In the genomic region with DNA sequence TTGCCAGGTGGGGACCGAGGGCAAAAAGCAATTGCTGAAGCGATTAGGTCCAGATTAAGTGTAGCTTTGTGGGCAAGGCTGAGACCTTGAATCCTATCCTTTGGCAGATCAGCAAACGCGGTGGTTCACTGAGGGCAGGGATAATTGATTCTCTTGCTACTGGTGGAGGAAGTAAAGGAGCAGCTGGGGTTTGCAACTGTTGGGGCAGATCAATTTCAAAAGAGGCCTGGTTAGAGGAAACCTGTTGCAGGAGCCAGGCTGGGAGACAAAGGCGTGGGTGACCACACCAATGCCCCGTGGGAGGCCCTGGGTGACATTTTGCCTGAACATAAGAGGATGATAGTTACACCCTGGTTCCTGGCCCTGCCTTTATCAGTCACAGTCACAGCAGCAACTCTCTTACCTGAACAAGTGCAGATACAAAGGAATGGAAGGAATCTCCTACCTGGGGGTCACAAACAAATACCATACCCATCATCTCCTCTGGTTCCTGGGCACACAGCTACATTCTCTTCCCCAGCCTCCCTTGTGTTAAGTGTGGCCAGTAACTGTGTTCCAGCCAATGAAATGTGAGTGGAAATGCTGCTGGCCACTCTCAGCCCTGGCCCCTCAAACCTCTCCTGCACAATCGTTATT, we compare ENCODE assay signal across 19 cellular contexts. TPM values are rescaled to one million over a fixed set of nuclear protein-coding genes. Genes with fewer than 3 reads are reported as not detected.
DNase-seq lines count a peak whose midpoint lies in the region; ATAC-seq, FAIRE-seq and TF ChIP-seq lines count a peak whose summit lies in the region.
"Had no signal": no experiment of that assay in that cellular context is flagged by ENCODE, and none has a peak within 500 bp of the region (broad histone marks: within the 10 kb centered on the region; RNA-seq: fewer than 3 reads in every experiment).

No MANE protein-coding gene starts in this region.

- H3K23ac ChIP-seq in H1 (ENCODE audit: insufficient read length) = no peak overlapping the region

- no peak for TF ChIP-seq POLR2A in H1 (IDR thresholded peaks at IDR 0.05; ENCODE audit: control extremely low read depth in 1 of 2, low read depth in 2 of 2, low read length in 2 of 2)

- no peaks in the 10 kb centered on the region for H3K9me3 ChIP-seq in H1 (ENCODE audit: insufficient read depth in 2 of 2, low read depth in 1 of 2, low read length in 1 of 2)
- H3K9me3 ChIP-seq: A549 had no signal

- peak overlapping the region; percentile 97; the same call in 1 of the 2 replicates for H2BK12ac ChIP-seq in H1 (ENCODE audit: low read depth, low read length)

- no peaks in the 10 kb centered on the region for H3K23me2 ChIP-seq in H1 (ENCODE audit: low read depth, low read length)

- H3K14ac ChIP-seq in H1 (ENCODE audit: insufficient read length) = no peak overlapping the region

- no peak for TF ChIP-seq EP300 in H1 (IDR thresholded peaks at IDR 0.05; ENCODE audit: borderline replicate concordance in 1 of 2, low read depth in 2 of 2, low read length in 2 of 2)

- H3K4ac ChIP-seq in H1 (replicated peaks; ENCODE audit: insufficient read length, low read depth, low read length) = no peak overlapping the region

- no peak overlapping the region for H3K4me3 ChIP-seq in H1 (ENCODE audit: extremely low read depth in 1 of 4, insufficient read depth in 2 of 4, low read depth in 3 of 4, low read length in 4 of 4)
- H3K4me3 ChIP-seq: A549, lung had no signal

- no peak overlapping the region for H4K5ac ChIP-seq in H1 (ENCODE audit: insufficient read length, low read depth, low read length)

- H2BK120ac ChIP-seq in H1 (replicated peaks; ENCODE audit: low read depth, low read length) = no peak overlapping the region

- CTCF ChIA-PET in H1 (lab: Charles Lee; ENCODE audit: partially characterized antibody) = interaction anchor here (0.6 to 6.2 kb wide), 11 partner anchors 10 to 160 kb away, joined by 3 to 33 read pairs (median 5); no protein-coding TSS in a partner anchor

- H3K36me3 ChIP-seq in H1 (ENCODE audit: control insufficient read depth in 2 of 4, insufficient read depth in 4 of 4, low read length in 3 of 4) = no peaks in the 10 kb centered on the region

- no peak for ATAC-seq in stimulated activated effector memory CD8-positive, alpha-beta T cell treated with anti-CD3 and anti-CD28 coated beads, Interleukin-12 subunit alpha, Interleukin-12 subunit beta, amount 100 ng/mL, for 72 hours
- no peak for ATAC-seq in HG03108 (IDR thresholded peaks at IDR 0.05; ENCODE audit: unreplicated experiment)
- ATAC-seq: A549; activated naive CD4-positive, alpha-beta T cell treated with anti-CD3 and anti-CD28 coated beads, Interleukin-2, amount 50 U/mL, for 72 hours; effector memory CD8-positive, alpha-beta T cell had no signal

- no peak overlapping the region for H3K27ac ChIP-seq in H1 (ENCODE audit: low read depth, low read length)
- H3K27ac ChIP-seq: A549 had no signal

- no peaks in the 10 kb centered on the region for H3K27me3 ChIP-seq in H1 (replicated peaks in 1 of 4; ENCODE audit: control insufficient read depth in 3 of 4, extremely low read depth in 1 of 4, insufficient read depth in 3 of 4, low read length in 3 of 4)

- H2BK15ac ChIP-seq in H1 (ENCODE audit: low read length) = no peak overlapping the region; the same call in 1 of the 2 replicates

- H4K20me1 ChIP-seq in H1 (replicated peaks in 1 of 2; ENCODE audit: control insufficient read depth in 1 of 2, insufficient read depth in 2 of 2, low read length in 2 of 2) = no peaks in the 10 kb centered on the region

- no peak for FAIRE-seq in H1 (lab: Jason Lieb, UNC)
- FAIRE-seq: A549, H54, urothelium cell line had no signal

- no peak overlapping the region for H3K56ac ChIP-seq in H1 (replicated peaks; ENCODE audit: insufficient read length, low read depth, low read length)

- no peaks in the 10 kb centered on the region for H3K9me3 Mint-ChIP-seq in stimulated activated effector memory CD8-positive, alpha-beta T cell treated with anti-CD3 and anti-CD28 coated beads, Interleukin-12 subunit alpha, Interleukin-12 subunit beta, amount 100 ng/mL, for 72 hours
- H3K9me3 Mint-ChIP-seq: activated naive CD4-positive, alpha-beta T cell treated with anti-CD3 and anti-CD28 coated beads, Interleukin-2, amount 50 U/mL, for 72 hours; effector memory CD8-positive, alpha-beta T cell had no signal

- H3K4me3 Mint-ChIP-seq in stimulated activated effector memory CD8-positive, alpha-beta T cell treated with anti-CD3 and anti-CD28 coated beads, Interleukin-12 subunit alpha, Interleukin-12 subunit beta, amount 100 ng/mL, for 72 hours = no peak overlapping the region
- H3K4me3 Mint-ChIP-seq: activated B cell treated with CpG ODN at 0.5 μM for 24 hours; effector memory CD8-positive, alpha-beta T cell had no signal

- H2AK5ac ChIP-seq in H1 (ENCODE audit: low read depth, low read length) = 0 out of 2 replicates have a peak overlapping the region, but pooled peaks have one; percentile 7

- H4K8ac ChIP-seq in H1 (ENCODE audit: extremely low read depth, insufficient read depth, low read length) = no peak overlapping the region

- peak overlapping the region; percentile 68 for H3K27ac Mint-ChIP-seq in stimulated activated effector memory CD8-positive, alpha-beta T cell treated with anti-CD3 and anti-CD28 coated beads, Interleukin-12 subunit alpha, Interleukin-12 subunit beta, amount 100 ng/mL, for 72 hours
- H3K27ac Mint-ChIP-seq: activated B cell treated with CpG ODN at 0.5 μM for 24 hours; activated naive CD4-positive, alpha-beta T cell treated with anti-CD3 and anti-CD28 coated beads, Interleukin-2, amount 50 U/mL, for 72 hours; effector memory CD8-positive, alpha-beta T cell had no signal

- no peaks in the 10 kb centered on the region for H3K79me2 ChIP-seq in H1 (ENCODE audit: control insufficient read depth in 1 of 2, insufficient read depth in 2 of 2, low read length in 2 of 2)

- H2BK20ac ChIP-seq in H1 (ENCODE audit: low read length) = peak overlapping the region; percentile 15; the same call in 1 of the 2 replicates

- H4K91ac ChIP-seq in H1 (replicated peaks; ENCODE audit: insufficient read length, low read length) = peak overlapping the region; percentile 68

- peak overlapping the region in 1 of 2 experiments; percentile 13; a peak in 1 of 4 replicates for H3K4me2 ChIP-seq in H1 (ENCODE audit: insufficient read depth in 1 of 2, low read depth in 2 of 2, low read length in 2 of 2)
- H3K4me2 ChIP-seq: A549 had no signal

- peaks cover 5 to 15% (median 11%) of the 10 kb centered on the region in 4 experiments; a peak in 6 of 7 replicates for H3K4me1 ChIP-seq in H1 (replicated peaks in 1 of 4; ENCODE audit: control insufficient read depth in 3 of 4, insufficient read depth in 4 of 4, low read length in 3 of 4)
- H3K4me1 ChIP-seq: A549 had no signal

- WGBS in H1 (ENCODE audit: extremely low coverage in 1 of 2, insufficient coverage in 1 of 2, insufficient read length in 1 of 2, insufficient replicate concordance in 2 of 2, low coverage in 1 of 2, low lambda C conversion rate in 2 of 2, missing lambda C conversion rate in 1 of 2), 2 experiments = 71% methylated on average over 7 of the region's 7 CpGs; no CpG with 5 or more reads in 1 of the 2 experiments

- H3K4me1 Mint-ChIP-seq in stimulated activated effector memory CD8-positive, alpha-beta T cell treated with anti-CD3 and anti-CD28 coated beads, Interleukin-12 subunit alpha, Interleukin-12 subunit beta, amount 100 ng/mL, for 72 hours = peaks cover 5% of the 10 kb centered on the region
- H3K4me1 Mint-ChIP-seq: activated B cell treated with CpG ODN at 0.5 μM for 24 hours had no signal

- no peak overlapping the region for H3K9ac ChIP-seq in H1 (replicated peaks in 1 of 4; ENCODE audit: extremely low read depth in 1 of 4, low read depth in 3 of 4, low read length in 3 of 4)

- no peak for TF ChIP-seq RAD21 in H1 (IDR thresholded peaks at IDR 0.05 in 1 of 2, conservative IDR thresholded peaks at IDR 0.05 in 1 of 2; ENCODE audit: low read depth in 2 of 2, low read length in 2 of 2)

- H2BK5ac ChIP-seq in H1 (ENCODE audit: low read depth, low read length) = peak overlapping the region; percentile 66; the same call in 1 of the 2 replicates

- TF ChIP-seq CTCF in H1 (IDR thresholded peaks at IDR 0.05; ENCODE audit: control extremely low read depth in 1 of 3, insufficient read depth in 1 of 3, low read depth in 1 of 3, low read length in 3 of 3) = no peak

- no peaks in the 10 kb centered on the region for H3K36me3 Mint-ChIP-seq in stimulated activated effector memory CD8-positive, alpha-beta T cell treated with anti-CD3 and anti-CD28 coated beads, Interleukin-12 subunit alpha, Interleukin-12 subunit beta, amount 100 ng/mL, for 72 hours

- H3K18ac ChIP-seq in H1 (ENCODE audit: extremely low read depth, low read length) = 0 out of 2 replicates have a peak overlapping the region, but pooled peaks have one; percentile 78

- H2AFZ ChIP-seq in H1 (ENCODE audit: low read length) = peak overlapping the region; percentile 79

- H3K79me1 ChIP-seq in H1 (ENCODE audit: low read depth, low read length) = no peaks in the 10 kb centered on the region

- DNase-seq in NCI-H510A treated with DMSO at 0.1 percent for 48 hours (lab: John Stamatoyannopoulos, UW) (peak; percentile 24), NCI-H510A (lab: John Stamatoyannopoulos, UW) (no peak), NCI-H2196 (lab: John Stamatoyannopoulos, UW; ENCODE audit: unreplicated experiment) (peak; percentile 31), H1 (ENCODE audit: low read depth in 1 of 2, low spot score in 2 of 2) (peak in 1 of 2 experiments; percentile 48), NCI-H1092 (lab: John Stamatoyannopoulos, UW) (no peak), NCI-H774 (lab: John Stamatoyannopoulos, UW) (no peak)
- no peak for DNase-seq in stimulated activated effector memory CD8-positive, alpha-beta T cell treated with anti-CD3 and anti-CD28 coated beads, Interleukin-12 subunit alpha, Interleukin-12 subunit beta, amount 100 ng/mL, for 72 hours (ENCODE audit: low spot score in 2 of 2)
- DNase-seq: activated B cell treated with CpG ODN at 0.5 μM for 24 hours; activated CD8-positive, alpha-beta memory T cell treated with anti-CD3 and anti-CD28 coated beads, Interleukin-2, amount 50 U/mL, for 48 hours; Calu3; effector memory CD8-positive, alpha-beta T cell; NCI-H2029; stimulated activated naive CD4-positive, alpha-beta T cell treated with Interleukin-2 at 50 U/mL for 16 hours had no signal

- POLR2A ChIA-PET in H1 (lab: Charles Lee; ENCODE audit: partially characterized antibody) = interaction anchor here (0.6 to 1.1 kb wide), 2 partner anchors 11 to 23 kb away, joined by 3 read pairs; no protein-coding TSS in a partner anchor

RNA-seq across cellular contexts. Expression of a gene that starts 43.3 kb away (rescaled TPM):
- total RNA-seq in H1 (2021; fragmentation: NEBNext Ultra II Directional; extraction: Animal tissue kit (Norgen Biotek cat#: 25700)) = 57.3 and 64.3 TPM in 2 replicates
- 14.5 and 19.1 TPM in 2 replicates for polyA plus RNA-seq in H1 (2011; rRNA removed)
- 19.4 TPM for polyA plus RNA-seq in H1 (2011; cell fraction: cytosol; rRNA removed)
- 19.3 TPM for polyA plus RNA-seq in H1 (2011; cell fraction: nucleus; rRNA removed)
- polyA plus RNA-seq in H1 (2012, experiment 1 of 2) = 26.3 to 34.4 TPM (median 32.5 TPM) in 4 replicates
- 6.5 TPM for polyA plus RNA-seq in H1 (2012, experiment 2 of 2)
- polyA plus RNA-seq in H1 (2013, experiment 1 of 2) = 22.2 TPM
- 22.1 TPM for polyA plus RNA-seq in H1 (2013, experiment 2 of 2)
- polyA minus RNA-seq in H1 (2011; rRNA and poly(A)+ RNA removed) = 81.0 and 81.3 TPM in 2 replicates
- polyA minus RNA-seq in H1 (2011; cell fraction: cytosol; rRNA and poly(A)+ RNA removed) = 23.6 TPM
- 22.0 TPM for polyA minus RNA-seq in H1 (2011; cell fraction: nucleus; rRNA and poly(A)+ RNA removed)

Comparison
In these comparisons a context has a peak if more than half of its experiments do, and no peak if none do; other contexts are left out.
1. DNase-seq: peak in NCI-H510A treated with DMSO at 0.1 percent for 48 hours (single experiment) and NCI-H2196 (single experiment); none in NCI-H510A (single experiment), stimulated activated effector memory CD8-positive, alpha-beta T cell treated with anti-CD3 and anti-CD28 coated beads, Interleukin-12 subunit alpha, Interleukin-12 subunit beta, amount 100 ng/mL, for 72 hours (0 of 2), NCI-H1092 (single experiment) and NCI-H774 (single experiment).